ENCODE assay signal across 10 cellular contexts in genomic region chr18:69636529-69637301, GRCh38.
A peak's percentile ranks its signal among the peaks of the same experiment; 100 is the strongest.
DNase-seq lines count a peak whose midpoint lies in the region; ATAC-seq and TF ChIP-seq lines count a peak whose summit lies in the region.
"Had no signal": no experiment of that assay in that cellular context is flagged by ENCODE, and none has a peak within 500 bp of the region (broad histone marks: within the 10 kb centered on the region; RNA-seq: fewer than 3 reads in every experiment).

No MANE protein-coding gene starts in this region.

- H3F3A ChIP-seq in neural progenitor cell (ENCODE audit: low read depth): no peaks in the 10 kb centered on the region

- DNase-seq in NCI-H1092 treated with DMSO at 0.1 percent for 48 hours (lab: John Stamatoyannopoulos, UW) (peak; percentile 7), NCI-H1092 (lab: John Stamatoyannopoulos, UW) (no peak), neural progenitor cell (ENCODE audit: low spot score) (peak; percentile 33), breast epithelium (ENCODE audit: low spot score in 2 of 2) (no peak), mucosa of gallbladder (ENCODE audit: low spot score) (no peak), LoVo (ENCODE audit: low spot score) (no peak)
- DNase-seq in activated CD4-positive, alpha-beta T cell treated with anti-CD3 and anti-CD28 coated beads, Interleukin-2, amount 50 U/mL, for 48 hours: peak; percentile 4 to 18

- H3K4me1 ChIP-seq in neural progenitor cell (no peaks in the 10 kb centered on the region), breast epithelium (no peaks in the 10 kb centered on the region)

- no peak overlapping the region for H3K4me2 ChIP-seq in neural progenitor cell

- intact Hi-C loops in breast epithelium (cut with DNase I; ENCODE audit: low total_unique reads): no loop called here

- H3K79me2 ChIP-seq in neural progenitor cell (ENCODE audit: low read depth): no peaks in the 10 kb centered on the region

- H3K27me3 ChIP-seq in neural progenitor cell (no peaks in the 10 kb centered on the region), breast epithelium (no peaks in the 10 kb centered on the region)

- H3K27ac ChIP-seq in neural progenitor cell (no peak overlapping the region), breast epithelium (no peak overlapping the region)
- H3K27ac ChIP-seq: 22Rv1 had no signal

- H3K27ac Mint-ChIP-seq in neural progenitor cell: no peak overlapping the region
- H3K27ac Mint-ChIP-seq: T-helper 1 cell treated with Interleukin-12 subunit alpha and Interleukin-12 subunit beta and Interleukin-4 antibody, amounts not matched to agents 30 μg/mL and 1 μg/mL, for 36 hours had no signal

- H3K36me3 ChIP-seq in neural progenitor cell (no peaks in the 10 kb centered on the region), breast epithelium (no peaks in the 10 kb centered on the region)

- no peaks in the 10 kb centered on the region for H3K9me3 Mint-ChIP-seq in neural progenitor cell
- H3K9me3 Mint-ChIP-seq: T-helper 1 cell treated with Interleukin-12 subunit alpha and Interleukin-12 subunit beta and Interleukin-4 antibody, amounts not matched to agents 30 μg/mL and 1 μg/mL, for 36 hours had no signal

- H3K36me3 Mint-ChIP-seq in neural progenitor cell: no peaks in the 10 kb centered on the region

- no peak overlapping the region for H3K4me3 ChIP-seq in neural progenitor cell
- no peak overlapping the region for H3K4me3 ChIP-seq in breast epithelium

- TF ChIP-seq POLR2A in breast epithelium (IDR thresholded peaks at IDR 0.05): no peak

- H4K20me1 ChIP-seq in neural progenitor cell (ENCODE audit: low read depth): no peaks in the 10 kb centered on the region

- H3K9me3 ChIP-seq in neural progenitor cell (ENCODE audit: low read depth): no peaks in the 10 kb centered on the region
- no peaks in the 10 kb centered on the region for H3K9me3 ChIP-seq in breast epithelium

- H3K9ac ChIP-seq in neural progenitor cell: no peak overlapping the region

- H3K27me3 Mint-ChIP-seq in neural progenitor cell (ENCODE audit: insufficient read depth, low read depth): peaks cover 2% of the 10 kb centered on the region

- peak; percentile 47 for TF ChIP-seq CTCF in neural progenitor cell (IDR thresholded peaks at IDR 0.05)
- TF ChIP-seq CTCF in breast epithelium (IDR thresholded peaks at IDR 0.05): no peak

- H2AFZ ChIP-seq in neural progenitor cell (replicated peaks): no peak overlapping the region

- ATAC-seq in HG02642 (IDR thresholded peaks at IDR 0.05; ENCODE audit: poor library complexity, unreplicated experiment): peak; percentile 65

- no peak overlapping the region for H3K4me3 Mint-ChIP-seq in neural progenitor cell
- H3K4me3 Mint-ChIP-seq: T-helper 1 cell treated with Interleukin-12 subunit alpha and Interleukin-12 subunit beta and Interleukin-4 antibody, amounts not matched to agents 30 μg/mL and 1 μg/mL, for 36 hours had no signal

- no peaks in the 10 kb centered on the region for H3K4me1 Mint-ChIP-seq in neural progenitor cell

Comparison
In these comparisons a context has a peak if more than half of its experiments do, and no peak if none do; other contexts are left out.
1. DNase-seq: peak in NCI-H1092 treated with DMSO at 0.1 percent for 48 hours (single experiment), activated CD4-positive, alpha-beta T cell treated with anti-CD3 and anti-CD28 coated beads, Interleukin-2, amount 50 U/mL, for 48 hours (2 of 2) and neural progenitor cell (single experiment); none in NCI-H1092 (single experiment), breast epithelium (0 of 2), mucosa of gallbladder (single experiment) and LoVo (single experiment).